In genomic region chr21:34914239-34914638, GRCh38 we compare ENCODE assay signal across 13 cellular contexts.
"Had no signal": no experiment of that assay in that cellular context is flagged by ENCODE, and none has a peak within 500 bp of the region (broad histone marks: within the 10 kb centered on the region; RNA-seq: fewer than 3 reads in every experiment).

No MANE protein-coding gene starts in this region.

- H3K27me3 Mint-ChIP-seq: activated naive CD4-positive, alpha-beta T cell treated with anti-CD3 and anti-CD28 coated beads, Interleukin-2, amount 10 ng/mL, durations not matched to agents 7 days and 5 days; activated T-helper 17 cell treated with anti-CD3 and anti-CD28 coated beads, Interleukin-2, amount 50 U/mL, for 72 hours had no signal

- H3K4me3 ChIP-seq: cardiac muscle cell, esophagus muscularis mucosa, gastrocnemius medialis, left ventricle myocardium inferior, tibial nerve had no signal

- H3K9me3 ChIP-seq: esophagus muscularis mucosa, gastrocnemius medialis, left ventricle myocardium inferior, tibial nerve had no signal

- H3K27me3 ChIP-seq: gastrocnemius medialis, tibial nerve had no signal

- DNase-seq: activated CD4-positive, alpha-beta T cell treated with anti-CD3 and anti-CD28 coated beads for 48 hours; activated naive CD4-positive, alpha-beta T cell treated with anti-CD3 and anti-CD28 coated beads, Interleukin-2, amount 10 ng/mL, durations not matched to agents 7 days and 5 days; activated T-cell treated with anti-CD3 and anti-CD28 coated beads for 4 hours; gastrocnemius medialis; left ventricle myocardium inferior; small intestine; T-helper 9 cell; WERI-Rb-1 had no signal

- H3K4me3 Mint-ChIP-seq: activated naive CD4-positive, alpha-beta T cell treated with anti-CD3 and anti-CD28 coated beads, Interleukin-2, amount 10 ng/mL, durations not matched to agents 7 days and 5 days; activated T-helper 17 cell treated with anti-CD3 and anti-CD28 coated beads, Interleukin-2, amount 50 U/mL, for 72 hours had no signal

- H3K27ac Mint-ChIP-seq: activated naive CD4-positive, alpha-beta T cell treated with anti-CD3 and anti-CD28 coated beads, Interleukin-2, amount 10 ng/mL, durations not matched to agents 7 days and 5 days; activated T-helper 17 cell treated with anti-CD3 and anti-CD28 coated beads, Interleukin-2, amount 50 U/mL, for 72 hours had no signal

- H3K4me1 ChIP-seq: gastrocnemius medialis, left ventricle myocardium inferior, parathyroid adenoma had no signal

- H3K9me3 Mint-ChIP-seq: activated naive CD4-positive, alpha-beta T cell treated with anti-CD3 and anti-CD28 coated beads, Interleukin-2, amount 10 ng/mL, durations not matched to agents 7 days and 5 days; activated T-helper 17 cell treated with anti-CD3 and anti-CD28 coated beads, Interleukin-2, amount 50 U/mL, for 72 hours had no signal

- H3K36me3 ChIP-seq: cardiac muscle cell, esophagus muscularis mucosa, gastrocnemius medialis, left ventricle myocardium inferior, tibial nerve, WERI-Rb-1 had no signal

- ATAC-seq: activated T-helper 17 cell treated with anti-CD3 and anti-CD28 coated beads, Interleukin-2, amount 50 U/mL, for 72 hours; gastrocnemius medialis had no signal

- H3K27ac ChIP-seq: cardiac muscle cell, esophagus muscularis mucosa, gastrocnemius medialis, left ventricle myocardium inferior, parathyroid adenoma, tibial nerve, WERI-Rb-1 had no signal
